ENCODE assay signal across 28 cellular contexts in the genomic region with DNA sequence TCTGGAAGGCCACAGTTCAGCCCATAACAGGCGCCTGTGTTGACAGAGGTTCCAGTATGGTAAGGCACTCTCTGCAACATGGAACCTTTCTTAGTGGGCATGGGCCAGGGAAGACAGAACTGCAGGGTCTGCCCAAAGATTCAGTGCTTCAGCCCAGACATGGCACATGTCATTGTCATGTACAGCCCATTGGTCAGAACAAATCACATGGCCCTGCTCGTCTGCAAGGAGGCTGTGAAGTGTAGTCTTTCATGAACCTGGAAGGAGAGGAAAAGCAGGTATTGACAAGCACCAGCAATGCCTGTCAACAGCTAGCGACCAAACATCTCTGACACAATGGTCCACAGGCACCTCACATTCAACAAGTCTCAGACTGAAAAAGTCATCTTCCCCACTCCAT.
"Had no signal": no experiment of that assay in that cellular context is flagged by ENCODE, and none has a peak within 500 bp of the region (broad histone marks: within the 10 kb centered on the region; RNA-seq: fewer than 3 reads in every experiment).

No MANE protein-coding gene starts in this region.

- H3K4me1 ChIP-seq: pancreas, psoas muscle, spleen, stomach, thyroid gland, tibial nerve, upper lobe of left lung, vagina had no signal

- H3K4me2 ChIP-seq: smooth muscle cell had no signal

- H3K36me3 ChIP-seq: neutrophil, pancreas, spleen, stomach, thoracic aorta, thyroid gland, tibial nerve, upper lobe of left lung, vagina had no signal

- DNase-seq: naive B cell; naive thymus-derived CD8-positive, alpha-beta T cell; nephron progenitor cell; nucleus accumbens; pancreas; psoas muscle; right cardiac atrium; spleen; stimulated activated CD4-positive, alpha-beta T cell treated with anti-CD3 and anti-CD28 coated beads, Interleukin-12 subunit alpha, Interleukin-12 subunit beta, amount 100 ng/mL, for 4 hours; stimulated activated CD4-positive, alpha-beta T cell treated with anti-CD3 and anti-CD28 coated beads, Interleukin-2, amount 100 ng/mL, for 24 hours; stimulated activated CD4-positive, alpha-beta T cell treated with anti-CD3 and anti-CD28 coated beads, Interleukin-2, amount 100 ng/mL, for 48 hours; stimulated activated CD4-positive, alpha-beta T cell treated with anti-CD3 and anti-CD28 coated beads, Interleukin-4, amount 100 ng/mL, for 24 hours; stimulated activated naive B cell treated with anti-CD40 and anti-IgM and Interleukin-4, amounts not matched to agents 10 μg/mL and 1 μg/mL and 100 μg/mL, for 72 hours; stimulated activated naive CD4-positive, alpha-beta T cell treated with Interleukin-2 at 50 U/mL for 16 hours; stomach; thyroid gland; trophoblast cell; upper lobe of left lung had no signal

- H3K27ac ChIP-seq: neutrophil, pancreas, psoas muscle, skin epidermis, spleen, stomach, thoracic aorta, thyroid gland, tibial nerve, upper lobe of left lung, vagina had no signal

- H3K4me3 ChIP-seq: pancreas, psoas muscle, skin epidermis, smooth muscle cell, spleen, stomach, thoracic aorta, thyroid gland, tibial nerve, upper lobe of left lung, vagina had no signal

- ATAC-seq: naive thymus-derived CD8-positive, alpha-beta T cell; natural killer cell treated with Interleukin-12 subunit alpha and Interleukin-12 subunit beta and Interleukin-15 and Interleukin-18, amount 100 ng/mL, for 72 hours; pancreas; psoas muscle; right cardiac atrium; sciatic nerve; stimulated activated effector memory CD8-positive, alpha-beta T cell treated with anti-CD3 and anti-CD28 coated beads, Interleukin-12 subunit alpha, Interleukin-12 subunit beta, amount 100 ng/mL, for 72 hours; stimulated activated naive B cell treated with anti-CD40 and anti-IgM and Interleukin-4, amounts not matched to agents 10 μg/mL and 1 μg/mL and 100 μg/mL, for 72 hours had no signal

- FAIRE-seq: pancreas, urothelium cell line had no signal

- H3K27me3 ChIP-seq: pancreas, thyroid gland, upper lobe of left lung, vagina had no signal

- H3K9me3 ChIP-seq: neutrophil, pancreas, psoas muscle, thoracic aorta, thyroid gland, vagina had no signal
